8 cellular contexts compared by ENCODE assay signal in the genomic region with DNA sequence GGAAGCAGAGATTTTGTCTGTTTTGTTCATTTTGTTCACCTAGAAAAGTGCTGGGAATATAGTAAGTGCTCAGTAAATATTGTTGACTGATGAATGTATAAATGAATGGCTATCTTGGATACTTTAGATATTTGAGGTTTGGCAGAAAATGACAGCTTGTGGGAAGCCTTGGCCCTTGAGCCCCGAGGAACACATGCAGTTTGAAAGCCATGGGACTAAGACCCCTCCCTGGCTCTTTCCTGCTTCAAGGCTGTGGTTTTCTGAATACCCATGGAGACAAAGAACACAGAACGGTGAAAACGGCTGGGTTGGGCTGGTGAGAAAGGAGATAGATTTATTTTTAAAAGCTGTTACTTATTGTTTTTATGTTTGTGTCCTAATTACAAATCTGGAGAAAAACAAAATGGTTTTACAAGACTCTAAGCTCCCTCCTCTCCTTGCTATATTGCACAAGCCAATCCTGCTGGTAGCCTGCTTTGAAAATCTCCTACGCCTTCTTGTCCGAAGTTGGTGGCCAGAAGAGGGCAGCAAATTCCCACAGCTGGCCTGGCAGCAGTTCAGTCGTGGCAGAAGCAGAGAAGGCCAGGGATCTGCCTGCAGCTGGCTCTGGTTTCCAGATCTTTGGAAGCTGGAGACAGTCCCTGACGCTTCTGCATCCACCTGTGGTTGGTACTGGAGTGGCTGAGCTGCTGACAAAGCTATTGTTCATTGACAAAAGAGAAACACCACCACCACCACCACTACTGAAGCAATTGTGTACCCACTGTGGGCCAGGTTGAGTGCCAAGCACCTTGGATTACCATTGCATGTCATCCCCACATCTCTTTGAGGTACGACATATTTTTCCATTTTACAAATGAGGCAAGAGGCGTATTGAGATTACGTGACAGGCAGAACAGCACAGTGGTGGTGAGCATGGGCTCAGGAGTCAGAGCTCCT. TPM values are rescaled to one million over a fixed set of nuclear protein-coding genes. Genes with fewer than 3 reads are reported as not detected.
DNase-seq lines count a peak whose midpoint lies in the region; ATAC-seq and TF ChIP-seq lines count a peak whose summit lies in the region.

No MANE protein-coding gene starts in this region.

- no peaks in the 10 kb centered on the region for H3K9me3 ChIP-seq in iPS DF 6.9 (ENCODE audit: control insufficient read depth, insufficient read depth, low read length)

- peak; percentile 72 for TF ChIP-seq CTCF in GM12872 (IDR thresholded peaks at IDR 0.05; ENCODE audit: insufficient read depth, low read depth, low read length)

- H3K36me3 Mint-ChIP-seq in T-cell: no peaks in the 10 kb centered on the region

- CTCF ChIA-PET in T-cell (lab: Charles Lee): interaction anchor here (0.5 to 2.6 kb wide), 7 partner anchors 10 to 513 kb away, joined by 3 to 12 read pairs (median 3); no protein-coding TSS in a partner anchor

- H3K27me3 ChIP-seq in iPS DF 6.9 (ENCODE audit: control insufficient read depth, insufficient read depth, low read length): no peaks in the 10 kb centered on the region

- H3K4me1 Mint-ChIP-seq in T-cell: no peaks in the 10 kb centered on the region

- H3K9me3 Mint-ChIP-seq in T-cell: peaks cover 0 to 11% (median 7%) of the 10 kb centered on the region in 3 donors

- no peaks in the 10 kb centered on the region for H3K4me1 ChIP-seq in iPS DF 6.9 (ENCODE audit: control insufficient read depth, insufficient read depth, low read length)

- no peak overlapping the region for H3K4me3 Mint-ChIP-seq in T-cell

- peaks cover 28 to 29% of the 10 kb centered on the region in 2 donors for H3K27me3 Mint-ChIP-seq in T-cell

- WGBS in iPS DF 6.9 (ENCODE audit: insufficient coverage, insufficient read length): no CpG with 5 or more reads among the region's 10 CpGs

- ATAC-seq in T-cell (replicated peaks in 1 of 4) (peak in 3 of 4 experiments; percentile 32 to 52 (median 36)), HG02571 (IDR thresholded peaks at IDR 0.05; ENCODE audit: unreplicated experiment) (no peak), GM19463 (IDR thresholded peaks at IDR 0.05; ENCODE audit: unreplicated experiment) (no peak)

- peak; percentile 74 for DNase-seq in NCI-H1694 treated with DMSO at 0.1 percent for 48 hours (lab: John Stamatoyannopoulos, UW)
- peak in 29 of 34 experiments; percentile 17 to 59 (median 39) for DNase-seq in T-cell
- peak; percentile 36 for DNase-seq in brain pericyte (ENCODE audit: low read depth, low spot score)
- peak; percentile 47 for DNase-seq in iPS DF 6.9 (ENCODE audit: low read depth, low spot score)
- peak; percentile 70 for DNase-seq in smooth muscle cell of the brain vasculature (ENCODE audit: low read depth, low spot score)

- no peak overlapping the region for H3K27ac ChIP-seq in iPS DF 6.9 (ENCODE audit: low read length)

- H3K36me3 ChIP-seq in iPS DF 6.9 (ENCODE audit: control insufficient read depth, insufficient read depth, low read length): no peaks in the 10 kb centered on the region

- H3K27ac Mint-ChIP-seq in T-cell: no peak overlapping the region

- no peak overlapping the region for H3K4me3 ChIP-seq in iPS DF 6.9 (ENCODE audit: low read length)

- POLR2A ChIA-PET in T-cell (lab: Charles Lee): interaction anchor here in 1 of 2 donors (0.5 to 0.6 kb wide), 2 partner anchors 18 to 100 kb away, joined by 3 to 4 read pairs; no protein-coding TSS in a partner anchor

RNA-seq across cellular contexts. Expression of a gene that starts 5.2 kb away (rescaled TPM):
- total RNA-seq in T-cell: not detected

RNA-seq across cellular contexts. Expression of a gene that starts 13.0 kb away (rescaled TPM):
- total RNA-seq in T-cell: not detected

RNA-seq across cellular contexts. Expression of a gene that starts 33.6 kb away (rescaled TPM):
- not detected for total RNA-seq in T-cell

RNA-seq across cellular contexts. Expression of a gene that starts 51.3 kb away (rescaled TPM):
- total RNA-seq in T-cell: not detected

Comparison
In these comparisons a context has a peak if more than half of its experiments do, and no peak if none do; other contexts are left out.
1. ATAC-seq: peak in T-cell (3 of 4); none in HG02571 (single experiment) and GM19463 (single experiment).
2. Peak in every context shown above with its lines, with median percentiles within 50 percentile points of each other: DNase-seq.